ENCODE assay signal across 20 cellular contexts in genomic region chr21:31395268-31395667, GRCh38. TPM values are rescaled to one million over a fixed set of nuclear protein-coding genes. Genes with fewer than 3 reads are reported as not detected.
A peak's percentile ranks its signal among the peaks of the same experiment; 100 is the strongest.
DNase-seq lines count a peak whose midpoint lies in the region; ATAC-seq and TF ChIP-seq lines count a peak whose summit lies in the region.
"Had no signal": no experiment of that assay in that cellular context is flagged by ENCODE, and none has a peak within 500 bp of the region (broad histone marks: within the 10 kb centered on the region; RNA-seq: fewer than 3 reads in every experiment).

No MANE protein-coding gene starts in this region.

- H3K4me2 ChIP-seq in DND-41 (ENCODE audit: insufficient read depth, low read length) = no peak overlapping the region
- H3K4me2 ChIP-seq: hepatocyte, SK-N-SH had no signal

- no peak for DNase-seq in DND-41
- no peak for DNase-seq in T-helper 17 cell
- DNase-seq in inferior parietal cortex (ENCODE audit: extremely low spot score) = peak; percentile 29
- DNase-seq in progenitor cell of endocrine pancreas (ENCODE audit: low spot score, unreplicated experiment) = no peak
- DNase-seq in activated CD8-positive, alpha-beta memory T cell treated with anti-CD3 and anti-CD28 coated beads, Interleukin-2, amount 10 ng/mL, durations not matched to agents 7 days and 5 days = no peak
- no peak for DNase-seq in HK-2 (ENCODE audit: unreplicated experiment)
- no peak for DNase-seq in activated T-cell treated with anti-CD3 and anti-CD28 coated beads, Interleukin-2, amount 50 U/mL, for 1 hour
- DNase-seq: activated naive CD4-positive, alpha-beta T cell treated with Interleukin-2 at 50 U/mL for 16 hours; Calu3; KBM-7; left cardiac atrium; NCI-H1930; NCI-H510A; right lobe of liver; RPMI8226; SK-N-SH; stimulated activated naive B cell treated with anti-CD40 and anti-IgM and Interleukin-4, amounts not matched to agents 10 μg/mL and 1 μg/mL and 100 μg/mL, for 72 hours; upper lobe of right lung had no signal

- no peaks in the 10 kb centered on the region for H3K9me3 Mint-ChIP-seq in progenitor cell of endocrine pancreas (ENCODE audit: low read depth)
- no peaks in the 10 kb centered on the region for H3K9me3 Mint-ChIP-seq in activated CD8-positive, alpha-beta memory T cell treated with anti-CD3 and anti-CD28 coated beads, Interleukin-2, amount 10 ng/mL, durations not matched to agents 7 days and 5 days (ENCODE audit: low read depth)
- H3K9me3 Mint-ChIP-seq: stimulated activated naive B cell treated with anti-CD40 and anti-IgM and Interleukin-4, amounts not matched to agents 10 μg/mL and 1 μg/mL and 100 μg/mL, for 72 hours had no signal

- H3K4me3 Mint-ChIP-seq in T-helper 17 cell = no peak overlapping the region
- peak overlapping the region; percentile 22 for H3K4me3 Mint-ChIP-seq in progenitor cell of endocrine pancreas (ENCODE audit: low read depth)
- H3K4me3 Mint-ChIP-seq in activated CD8-positive, alpha-beta memory T cell treated with anti-CD3 and anti-CD28 coated beads, Interleukin-2, amount 10 ng/mL, durations not matched to agents 7 days and 5 days = no peak overlapping the region
- H3K4me3 Mint-ChIP-seq: stimulated activated naive B cell treated with anti-CD40 and anti-IgM and Interleukin-4, amounts not matched to agents 10 μg/mL and 1 μg/mL and 100 μg/mL, for 72 hours had no signal

- H3K4me1 Mint-ChIP-seq in T-helper 17 cell (peaks cover 36% of the 10 kb centered on the region), progenitor cell of endocrine pancreas (ENCODE audit: low read depth) (peaks cover 40% of the 10 kb centered on the region)
- H3K4me1 Mint-ChIP-seq in activated CD8-positive, alpha-beta memory T cell treated with anti-CD3 and anti-CD28 coated beads, Interleukin-2, amount 10 ng/mL, durations not matched to agents 7 days and 5 days = peaks cover 26% of the 10 kb centered on the region

- H3K27me3 Mint-ChIP-seq in T-helper 17 cell (no peaks in the 10 kb centered on the region), progenitor cell of endocrine pancreas (no peaks in the 10 kb centered on the region)
- peaks cover 3% of the 10 kb centered on the region for H3K27me3 Mint-ChIP-seq in activated CD8-positive, alpha-beta memory T cell treated with anti-CD3 and anti-CD28 coated beads, Interleukin-2, amount 10 ng/mL, durations not matched to agents 7 days and 5 days
- H3K27me3 Mint-ChIP-seq: stimulated activated naive B cell treated with anti-CD40 and anti-IgM and Interleukin-4, amounts not matched to agents 10 μg/mL and 1 μg/mL and 100 μg/mL, for 72 hours had no signal

- no peak overlapping the region for H2AFZ ChIP-seq in DND-41 (ENCODE audit: low read depth, low read length)
- H2AFZ ChIP-seq: hepatocyte had no signal

- H3K27me3 ChIP-seq in DND-41 (ENCODE audit: insufficient read depth, low read length, poor library complexity) = no peaks in the 10 kb centered on the region
- H3K27me3 ChIP-seq: hepatocyte, right lobe of liver, upper lobe of right lung had no signal

- peak overlapping the region; percentile 94 for H3K27ac ChIP-seq in DND-41 (ENCODE audit: low read length)
- H3K27ac ChIP-seq: hepatocyte, right lobe of liver, upper lobe of right lung had no signal

- peaks cover 70% of the 10 kb centered on the region for H3K4me1 ChIP-seq in DND-41 (ENCODE audit: insufficient read depth, low read length)
- H3K4me1 ChIP-seq: right lobe of liver had no signal

- H3K36me3 ChIP-seq in DND-41 (ENCODE audit: insufficient read depth, low read length) = no peaks in the 10 kb centered on the region
- H3K36me3 ChIP-seq: right lobe of liver, upper lobe of right lung had no signal

- no peak overlapping the region for H3K4me3 ChIP-seq in DND-41 (ENCODE audit: low read depth in 1 of 2, low read length in 2 of 2)
- H3K4me3 ChIP-seq: hepatocyte, right lobe of liver, upper lobe of right lung had no signal

- H3K9ac ChIP-seq in DND-41 (ENCODE audit: low read depth, low read length) = no peak overlapping the region
- H3K9ac ChIP-seq: SK-N-SH had no signal

- no peak for ATAC-seq in DND-41 (ENCODE audit: insufficient read depth, low read depth)
- no peak for ATAC-seq in T-helper 17 cell
- no peak for ATAC-seq in activated CD8-positive, alpha-beta memory T cell treated with anti-CD3 and anti-CD28 coated beads, Interleukin-2, amount 10 ng/mL, durations not matched to agents 7 days and 5 days
- ATAC-seq in GM18909 (IDR thresholded peaks at IDR 0.05; ENCODE audit: poor library complexity, unreplicated experiment) = no peak
- ATAC-seq: left cardiac atrium; right lobe of liver; stimulated activated naive B cell treated with anti-CD40 and anti-IgM and Interleukin-4, amounts not matched to agents 10 μg/mL and 1 μg/mL and 100 μg/mL, for 72 hours; upper lobe of right lung had no signal

- CTCF ChIA-PET in activated CD8-positive, alpha-beta memory T cell treated with anti-CD3 and anti-CD28 coated beads, Interleukin-2, amount 10 ng/mL, durations not matched to agents 7 days and 5 days (lab: Charles Lee) = no interaction called here

- H4K20me1 ChIP-seq in DND-41 (ENCODE audit: insufficient read depth, low read length) = no peaks in the 10 kb centered on the region

- H3K27ac Mint-ChIP-seq in T-helper 17 cell (peak overlapping the region; percentile 14), progenitor cell of endocrine pancreas (peak overlapping the region; percentile 25)
- no peak overlapping the region for H3K27ac Mint-ChIP-seq in activated CD8-positive, alpha-beta memory T cell treated with anti-CD3 and anti-CD28 coated beads, Interleukin-2, amount 10 ng/mL, durations not matched to agents 7 days and 5 days
- H3K27ac Mint-ChIP-seq: stimulated activated naive B cell treated with anti-CD40 and anti-IgM and Interleukin-4, amounts not matched to agents 10 μg/mL and 1 μg/mL and 100 μg/mL, for 72 hours had no signal

- H3K79me2 ChIP-seq in DND-41 (ENCODE audit: insufficient read depth, low read length) = peaks cover 20% of the 10 kb centered on the region
- H3K79me2 ChIP-seq: hepatocyte had no signal

- H3K36me3 Mint-ChIP-seq in T-helper 17 cell (ENCODE audit: low read depth) (no peaks in the 10 kb centered on the region), progenitor cell of endocrine pancreas (ENCODE audit: insufficient read depth) (no peaks in the 10 kb centered on the region)
- peaks cover 2% of the 10 kb centered on the region for H3K36me3 Mint-ChIP-seq in activated CD8-positive, alpha-beta memory T cell treated with anti-CD3 and anti-CD28 coated beads, Interleukin-2, amount 10 ng/mL, durations not matched to agents 7 days and 5 days
- H3K36me3 Mint-ChIP-seq: stimulated activated naive B cell treated with anti-CD40 and anti-IgM and Interleukin-4, amounts not matched to agents 10 μg/mL and 1 μg/mL and 100 μg/mL, for 72 hours had no signal

- no peak for TF ChIP-seq CTCF in DND-41 (IDR thresholded peaks at IDR 0.05; ENCODE audit: borderline replicate concordance, extremely low read depth, low read length, poor library complexity, severe bottlenecking)
- TF ChIP-seq CTCF in progenitor cell of endocrine pancreas (IDR thresholded peaks at IDR 0.05; ENCODE audit: unreplicated experiment) = no peak

- H3K9me3 ChIP-seq in DND-41 (ENCODE audit: insufficient read depth, low read length, severe bottlenecking) (no peaks in the 10 kb centered on the region), T-helper 17 cell (ENCODE audit: control insufficient read depth, low read length, poor library complexity, severe bottlenecking) (no peaks in the 10 kb centered on the region)
- H3K9me3 ChIP-seq: right lobe of liver, SK-N-SH, upper lobe of right lung had no signal

RNA-seq across cellular contexts. Expression of gene TIAM1, which starts 51.2 kb away (rescaled TPM):
- total RNA-seq in T-helper 17 cell (10 to 100 TPM; 54.2 to 68.7 TPM), progenitor cell of endocrine pancreas (35.4 and 36.8 TPM in 2 replicates)
- 10 to 100 TPM; 18.8 to 20.5 TPM for total RNA-seq in activated CD8-positive, alpha-beta memory T cell treated with anti-CD3 and anti-CD28 coated beads, Interleukin-2, amount 10 ng/mL, durations not matched to agents 7 days and 5 days
